ENCODE assay signal across 8 cellular contexts in genomic region chr17:7650509-7651096, GRCh38. TPM values are rescaled to one million over a fixed set of nuclear protein-coding genes. Genes with fewer than 3 reads are reported as not detected.
A peak's percentile ranks its signal among the peaks of the same experiment; 100 is the strongest.
DNase-seq lines count a peak whose midpoint lies in the region; ATAC-seq and TF ChIP-seq lines count a peak whose summit lies in the region.

Gene ATP1B2, plus strand, starts transcription at chr17:7650926. Its CDS starts 593 bp downstream, at chr17:7651519.

- H3K4me3 ChIP-seq in AG04450 (ENCODE audit: low read depth, low read length) = peak within 1 kb of the TSS; percentile 22
- peak within 1 kb of the TSS; percentile 19 for H3K4me3 ChIP-seq in HFF-Myc (replicated peaks; ENCODE audit: low read depth, low read length)
- H3K4me3 ChIP-seq in fibroblast of villous mesenchyme (ENCODE audit: low read depth, low read length) = peak within 1 kb of the TSS; percentile 54

- H3K9me3 Mint-ChIP-seq in neural crest cell = no peaks in the 10 kb centered on the region

- H3K27me3 Mint-ChIP-seq in neural crest cell (ENCODE audit: low read depth) = peaks cover 9% of the 10 kb centered on the region

- H3K27ac ChIP-seq in AG04450 (ENCODE audit: low read depth, low read length) = no peak within 1 kb of the TSS

- H3K36me3 Mint-ChIP-seq in neural crest cell (ENCODE audit: low read depth) = peaks cover 5% of the 10 kb centered on the region

- peaks cover 31% of the 10 kb centered on the region for H3K4me1 Mint-ChIP-seq in neural crest cell

- H3K27me3 ChIP-seq in AG04450 (ENCODE audit: control insufficient read depth, insufficient read depth, low read length) = peaks cover 55% of the 10 kb centered on the region

- peak within 1 kb of the TSS; percentile 89 for H3K4me3 Mint-ChIP-seq in neural crest cell

- POLR2A ChIA-PET in AG04450 (lab: Yijun Ruan, JAX) = interaction anchor here (0.6 to 1.0 kb wide), 2 partner anchors 36 to 358 kb away, joined by 3 to 5 read pairs; partner anchors contain the start of gene TP53

- DNase-seq in AG04450 (ENCODE audit: low read depth, low spot score) (no peak), HFF-Myc (ENCODE audit: extremely low read depth, low read depth) (no peak), OCI-M2 (lab: John Stamatoyannopoulos, UW; ENCODE audit: unreplicated experiment) (peak; percentile 90), fibroblast of villous mesenchyme (ENCODE audit: low read depth) (peak; percentile 39), neural crest cell (ENCODE audit: low read depth, low spot score) (peak; percentile 73)
- peak; percentile 62 for DNase-seq in activated T-helper 9 cell treated with anti-CD3 and anti-CD28 coated beads, Interleukin-2, amount 50 U/mL, for 16 hours (ENCODE audit: low read depth)
- DNase-seq in stimulated activated naive CD8-positive, alpha-beta T cell treated with anti-CD3 and anti-CD28 coated beads, Interleukin-15, Interleukin-2, amounts not matched to agents 100 U/mL and 50 U/mL, for 24 hours = peak; percentile 75

- H3K27ac Mint-ChIP-seq in neural crest cell (ENCODE audit: unreplicated experiment) = no peak within 1 kb of the TSS

- H3K9me3 ChIP-seq in AG04450 (ENCODE audit: control insufficient read depth, insufficient read depth, low read length) = no peaks in the 10 kb centered on the region; the same call in 1 of the 2 replicates

- CTCF ChIA-PET in AG04450 (lab: Charles Lee) = interaction anchor here (0.6 to 1.5 kb wide), 7 partner anchors 11 to 37 kb away, joined by 3 to 10 read pairs (median 3); partner anchors contain the start of genes FXR2, SHBG and TP53

- ATAC-seq in stimulated activated naive CD8-positive, alpha-beta T cell treated with anti-CD3 and anti-CD28 coated beads, Interleukin-15, Interleukin-2, amounts not matched to agents 100 U/mL and 50 U/mL, for 24 hours = peak; percentile 86
- no peak for ATAC-seq in GM21423 (IDR thresholded peaks at IDR 0.05; ENCODE audit: unreplicated experiment)

- TF ChIP-seq CTCF in AG04450 (IDR thresholded peaks at IDR 0.05; ENCODE audit: low read depth, low read length) = no peak
- TF ChIP-seq CTCF in HFF-Myc (IDR thresholded peaks at IDR 0.05; ENCODE audit: low read depth, low read length, missing control alignments) = no peak
- no peak for TF ChIP-seq CTCF in fibroblast of villous mesenchyme (IDR thresholded peaks at IDR 0.05; ENCODE audit: insufficient read depth, low read depth, low read length)
- no peak for TF ChIP-seq CTCF in neural crest cell (conservative IDR thresholded peaks at IDR 0.05)

RNA-seq across cellular contexts. Expression of gene ATP1B2, which starts in this region (rescaled TPM):
- polyA plus RNA-seq in AG04450 (2011; rRNA removed) = 0.05 and 0.11 TPM in 2 replicates
- 0.32 TPM in 1 of 2 replicates, not detected in the other for polyA minus RNA-seq in AG04450 (2011; rRNA and poly(A)+ RNA removed)
- total RNA-seq in fibroblast of villous mesenchyme (not detected in 2 replicates), neural crest cell (12.1 and 14.3 TPM in 2 replicates)

Comparison
In these comparisons a context has a peak if more than half of its experiments do, and no peak if none do; other contexts are left out.
1. RNA of gene ATP1B2 (total RNA-seq): 12.1 to 14.3 TPM in neural crest cell; not detected in fibroblast of villous mesenchyme; every median in the first group is over 10 times any median in the second.
2. Peak in DNase-seq and H3K4me3 ChIP-seq in fibroblast of villous mesenchyme; RNA of the gene not detected or under 1 TPM.
3. DNase-seq: peak in OCI-M2 (single experiment), activated T-helper 9 cell treated with anti-CD3 and anti-CD28 coated beads, Interleukin-2, amount 50 U/mL, for 16 hours (single experiment), neural crest cell (single experiment) and stimulated activated naive CD8-positive, alpha-beta T cell treated with anti-CD3 and anti-CD28 coated beads, Interleukin-15, Interleukin-2, amounts not matched to agents 100 U/mL and 50 U/mL, for 24 hours (single experiment); none in AG04450 (single experiment) and HFF-Myc (single experiment).
4. Peak in every context shown above with its lines, with median percentiles within 50 percentile points of each other: H3K4me3 ChIP-seq.